Comparison of ENCODE assay signal across 16 cellular contexts in the genomic region with DNA sequence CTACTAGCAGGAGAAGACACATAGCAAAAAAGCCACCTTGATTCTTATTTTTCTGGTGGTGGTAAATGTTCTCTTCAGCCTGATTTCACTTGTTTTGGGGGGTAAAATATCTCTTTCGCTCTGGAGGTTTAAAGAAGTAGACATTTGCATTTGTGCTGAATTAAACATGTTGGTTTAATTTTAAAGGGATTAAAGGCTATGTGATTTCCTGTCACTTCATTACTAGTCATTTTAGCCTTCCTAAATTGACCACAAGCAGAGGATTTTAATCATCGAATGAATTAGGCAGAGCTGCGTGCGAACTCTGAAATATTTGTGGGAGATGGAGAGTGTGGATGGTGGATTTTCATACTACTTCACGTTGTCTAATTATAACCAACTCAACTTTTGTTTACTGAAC. TPM values are rescaled to one million over a fixed set of nuclear protein-coding genes. Genes with fewer than 3 reads are reported as not detected.
DNase-seq lines count a peak whose midpoint lies in the region; ATAC-seq, FAIRE-seq and TF ChIP-seq lines count a peak whose summit lies in the region.
"Had no signal": no experiment of that assay in that cellular context is flagged by ENCODE, and none has a peak within 500 bp of the region (broad histone marks: within the 10 kb centered on the region; RNA-seq: fewer than 3 reads in every experiment).

No MANE protein-coding gene starts in this region.

- no peak for DNase-seq in HepG2 (ENCODE audit: low spot score)
- DNase-seq in right lobe of liver: no peak
- DNase-seq in SJSA1 (ENCODE audit: low read depth in 1 of 2, low spot score in 2 of 2): peak in 1 of 2 experiments; percentile 71
- DNase-seq in dorsolateral prefrontal cortex: no peak
- DNase-seq in thyroid gland: no peak
- no peak for DNase-seq in stimulated activated CD4-positive, alpha-beta T cell treated with anti-CD3 and anti-CD28 coated beads, Interleukin-4, amount 100 ng/mL, for 4 hours
- DNase-seq: activated B cell treated with CpG ODN at 0.5 μM for 24 hours; activated naive CD4-positive, alpha-beta T cell treated with Interleukin-2 at 50 U/mL for 16 hours; GOT3; posterior cingulate gyrus; SK-N-SH had no signal

- no peak overlapping the region for H2AFZ ChIP-seq in HepG2 (ENCODE audit: low read length)

- CTCF ChIA-PET in HepG2 (lab: Yijun Ruan, JAX; ENCODE audit: low intra/inter-chr PET ratio, low total read pairs): no interaction called here

- peaks cover 5% of the 10 kb centered on the region; the same call in 1 of the 2 replicates for H4K20me1 ChIP-seq in HepG2 (ENCODE audit: insufficient read depth, low read length)

- 29% methylated on average over 5 of the region's 5 CpGs for WGBS in HepG2 (ENCODE audit: low lambda C conversion rate)
- WGBS in right lobe of liver (ENCODE audit: insufficient coverage, low coverage, low lambda C conversion rate, missing lambda C conversion rate): 75% methylated on average over 5 of the region's 5 CpGs
- 83 to 86% methylated on average over 5 of the region's 5 CpGs for WGBS in thyroid gland, 2 donors

- in situ Hi-C loops in HepG2 (cut with HindIII; ENCODE audit: extremely low pct_ligation_motif_present, low pct_unique_long_range_greater_than_20kb): no loop called here

- H3K9ac ChIP-seq in HepG2 (ENCODE audit: insufficient read depth, low read depth, low read length): peak overlapping the region; percentile 46
- H3K9ac ChIP-seq: SK-N-SH had no signal

- H3K4me3 ChIP-seq in HepG2 (replicated peaks in 1 of 3; ENCODE audit: insufficient read depth in 1 of 3, low read depth in 2 of 3, low read length in 3 of 3) (peak overlapping the region; percentile 18 to 84 (median 49); a peak in 5 of 6 replicates), right lobe of liver (no peak overlapping the region), SJSA1 (peak overlapping the region; percentile 1; the same call in 1 of the 2 replicates), dorsolateral prefrontal cortex (peak overlapping the region in 54 of 59 donors; percentile 5 to 93 (median 74)), thyroid gland (replicated peaks in 1 of 3) (no peak overlapping the region)

- intact Hi-C loops in HepG2 (cut with micrococcal nuclease; ENCODE audit: unreplicated experiment) (loop anchor here (5.0 kb wide), 1 partner anchor 62 kb away; no protein-coding TSS in a partner anchor), right lobe of liver (cut with DNase I) (no loop called here), dorsolateral prefrontal cortex (cut with DNase I) (loop anchor here (5.0 to 10.0 kb wide), 4 partner anchors 80 to 232 kb away; no protein-coding TSS in a partner anchor), thyroid gland (cut with DNase I) (no loop called here)

- TF ChIP-seq EP300 in HepG2 (IDR thresholded peaks at IDR 0.05; ENCODE audit: low read depth in 2 of 2, low read length in 2 of 2) (no peak), HepG2 (CRISPR knock-in tag; IDR thresholded peaks at IDR 0.05; ENCODE audit: borderline replicate concordance) (no peak)

- no peak for TF ChIP-seq RAD21 in HepG2 (CRISPR knock-in tag; IDR thresholded peaks at IDR 0.05)

- no TSS peak for BruUV-seq in HepG2 (replicated peaks; lab: Mats Ljungman, UMichigan)

- H3K36me3 ChIP-seq in HepG2 (replicated peaks in 1 of 2; ENCODE audit: control insufficient read depth in 1 of 2, insufficient read depth in 2 of 2, low read length in 2 of 2) (no peaks in the 10 kb centered on the region), right lobe of liver (no peaks in the 10 kb centered on the region), SJSA1 (no peaks in the 10 kb centered on the region), thyroid gland (no peaks in the 10 kb centered on the region)

- H3K79me2 ChIP-seq in HepG2 (ENCODE audit: insufficient read depth, low read length): peaks cover 88% of the 10 kb centered on the region

- H3K4me1 ChIP-seq in HepG2 (ENCODE audit: insufficient read depth, low read length): peaks cover 69% of the 10 kb centered on the region
- peaks cover 0 to 6% (median 0%) of the 10 kb centered on the region in 4 donors for H3K4me1 ChIP-seq in right lobe of liver
- peaks cover 62% of the 10 kb centered on the region for H3K4me1 ChIP-seq in SJSA1 (replicated peaks)
- H3K4me1 ChIP-seq in thyroid gland: peaks cover 19 to 37% of the 10 kb centered on the region in 2 donors

- FAIRE-seq in HepG2 (lab: Jason Lieb, UNC): no peak

- ATAC-seq in HepG2 (no peak), right lobe of liver (no peak), GM18502 (IDR thresholded peaks at IDR 0.05; ENCODE audit: poor library complexity, unreplicated experiment) (no peak), GM19463 (IDR thresholded peaks at IDR 0.05; ENCODE audit: unreplicated experiment) (no peak)
- ATAC-seq: esophagus mucosa had no signal

- H3K4me2 ChIP-seq in HepG2 (ENCODE audit: low read depth, low read length): peak overlapping the region; percentile 81
- H3K4me2 ChIP-seq: SK-N-SH had no signal

- H3K27ac ChIP-seq in HepG2 (ENCODE audit: extremely low read length, insufficient read depth, low read length): peak overlapping the region; percentile 59
- no peak overlapping the region for H3K27ac ChIP-seq in right lobe of liver
- H3K27ac ChIP-seq in SJSA1: peak overlapping the region; percentile 93
- H3K27ac ChIP-seq in dorsolateral prefrontal cortex: peak overlapping the region in 58 of 59 donors; percentile 7 to 97 (median 89)
- peak overlapping the region; percentile 12 to 41 (median 32) for H3K27ac ChIP-seq in thyroid gland
- H3K27ac ChIP-seq: C4-2B had no signal

- no peak for TF ChIP-seq CTCF in HepG2 (CRISPR knock-in tag; IDR thresholded peaks at IDR 0.05)
- TF ChIP-seq CTCF in right lobe of liver (IDR thresholded peaks at IDR 0.05): no peak
- TF ChIP-seq CTCF in dorsolateral prefrontal cortex (IDR thresholded peaks at IDR 0.05 in 54 of 56, conservative IDR thresholded peaks at IDR 0.05 in 2 of 56; ENCODE audit: low read depth in 1 of 56, partially characterized antibody in 56 of 56): no peak
- TF ChIP-seq CTCF in thyroid gland (IDR thresholded peaks at IDR 0.05): no peak

- no peaks in the 10 kb centered on the region for H3K9me3 ChIP-seq in HepG2 (ENCODE audit: low read length)
- no peaks in the 10 kb centered on the region for H3K9me3 ChIP-seq in right lobe of liver
- H3K9me3 ChIP-seq in SJSA1 (replicated peaks): no peaks in the 10 kb centered on the region
- no peaks in the 10 kb centered on the region for H3K9me3 ChIP-seq in thyroid gland
- H3K9me3 ChIP-seq: SK-N-SH had no signal

- POLR2A ChIA-PET in HepG2 (lab: Yijun Ruan, JAX): no interaction called here

- no peak for TF ChIP-seq POLR2A in HepG2 (IDR thresholded peaks at IDR 0.05; ENCODE audit: insufficient read depth in 1 of 2, low read depth in 2 of 2, low read length in 2 of 2)
- no peak for TF ChIP-seq POLR2A in right lobe of liver (IDR thresholded peaks at IDR 0.05)
- TF ChIP-seq POLR2A in thyroid gland (IDR thresholded peaks at IDR 0.05): no peak

- peaks cover 0 to 3% of the 10 kb centered on the region in 2 experiments; a peak in 1 of 5 replicates for H3K27me3 ChIP-seq in HepG2 (ENCODE audit: control insufficient read depth in 1 of 2, insufficient read depth in 2 of 2, low read length in 2 of 2)
- no peaks in the 10 kb centered on the region for H3K27me3 ChIP-seq in right lobe of liver
- H3K27me3 ChIP-seq in SJSA1 (replicated peaks): no peaks in the 10 kb centered on the region
- peaks cover 0 to 10% (median 0%) of the 10 kb centered on the region in 45 donors for H3K27me3 ChIP-seq in dorsolateral prefrontal cortex
- no peaks in the 10 kb centered on the region for H3K27me3 ChIP-seq in thyroid gland

TF ChIP-seq in HepG2, 621 proteins besides CTCF, POLR2A, EP300 and RAD21 (continues in another document):
- TF ChIP-seq ZNF597 (CRISPR knock-in tag; IDR thresholded peaks at IDR 0.05) (no peak), ZNF292 (CRISPR knock-in tag; IDR thresholded peaks at IDR 0.05; ENCODE audit: borderline replicate concordance, low read depth) (0 out of 2 replicates have a peak, but pooled peaks have one; percentile 20), IRF2 (CRISPR knock-in tag; IDR thresholded peaks at IDR 0.05) (0 out of 2 replicates have a peak, but pooled peaks have one; percentile 16)

RNA-seq across cellular contexts. Expression of gene RASGRF2, which starts 4.8 kb away (rescaled TPM):
- total RNA-seq in HepG2 (2016; rRNA removed; fragmentation: Illumina TruSeq; extraction: Trizol) (23.6 and 24.6 TPM in 2 replicates), right lobe of liver (under 1 TPM; 0.20 to 0.61 (median 0.36) TPM), dorsolateral prefrontal cortex (100 to 1,000 TPM in 52 of 120 experiments, 10 to 100 TPM in 68; 42.2 to 182 (median 97.5) TPM), thyroid gland (10 to 100 TPM in 3 of 4 donors, 1 to 10 TPM in 1; 9.2 to 18.8 (median 14.8) TPM)
- 28.7 and 29.4 TPM in 2 replicates for total RNA-seq in HepG2 (2016; cell fraction: cytosol; rRNA removed; fragmentation: Illumina TruSeq; extraction: Trizol; ENCODE audit: low read depth)
- 21.9 and 24.2 TPM in 2 replicates for total RNA-seq in HepG2 (2016; cell fraction: insoluble cytoplasmic fraction; rRNA removed; fragmentation: Illumina TruSeq; extraction: Trizol)
- 29.6 and 33.7 TPM in 2 replicates for total RNA-seq in HepG2 (2016; cell fraction: membrane; rRNA removed; fragmentation: Illumina TruSeq; extraction: Trizol)
- 27.7 and 35.4 TPM in 2 replicates for total RNA-seq in HepG2 (2016; cell fraction: nucleus; rRNA removed; fragmentation: Illumina TruSeq; extraction: Trizol)
- 21.0 and 29.0 TPM in 2 replicates for polyA plus RNA-seq in HepG2 (2011; rRNA removed)
- polyA plus RNA-seq in HepG2 (2011; cell fraction: cytosol; rRNA removed): 16.4 and 17.4 TPM in 2 replicates
- 33.0 and 40.3 TPM in 2 replicates for polyA plus RNA-seq in HepG2 (2011; cell fraction: nucleus; rRNA removed)
- 16.3 and 20.9 TPM in 2 replicates for polyA plus RNA-seq in HepG2 (2012)
- polyA plus RNA-seq in HepG2 (2016; cell fraction: cytosol; fragmentation: Illumina TruSeq; extraction: Trizol; ENCODE audit: low read depth): 3.9 and 4.1 TPM in 2 replicates
- polyA plus RNA-seq in HepG2 (2016; cell fraction: insoluble cytoplasmic fraction; fragmentation: Illumina TruSeq; extraction: Trizol; ENCODE audit: low read depth): 21.6 and 22.6 TPM in 2 replicates
- polyA plus RNA-seq in HepG2 (2016; cell fraction: membrane; fragmentation: Illumina TruSeq; extraction: Trizol; ENCODE audit: low read depth): 11.4 and 12.7 TPM in 2 replicates
- polyA plus RNA-seq in HepG2 (2016; cell fraction: nucleus; fragmentation: Illumina TruSeq; extraction: Trizol; ENCODE audit: insufficient read depth, low read depth): 28.8 and 31.1 TPM in 2 replicates
- 0.05 and 56.0 TPM in 2 replicates for polyA minus RNA-seq in HepG2 (2011; rRNA and poly(A)+ RNA removed; ENCODE audit: low replicate concordance)
- 23.4 and 24.9 TPM in 2 replicates for polyA minus RNA-seq in HepG2 (2011; cell fraction: cytosol; rRNA and poly(A)+ RNA removed)
- 104 and 113 TPM in 2 replicates for polyA minus RNA-seq in HepG2 (2011; cell fraction: nucleus; rRNA and poly(A)+ RNA removed)
- 8.4 and 12.5 TPM in 2 replicates for total RNA-seq in SJSA1 (2014; rRNA removed; shearing (Covaris generic))
- total RNA-seq: G401 had no signal

Comparison
In these comparisons a context has a peak if more than half of its experiments do, and no peak if none do; other contexts are left out.
1. H3K27ac ChIP-seq: peak in HepG2 (single experiment), SJSA1 (single experiment), dorsolateral prefrontal cortex (58 of 59) and thyroid gland (3 of 3); none in right lobe of liver (0 of 3).
2. H3K4me3 ChIP-seq: peak in HepG2 (3 of 3), SJSA1 (single experiment) and dorsolateral prefrontal cortex (54 of 59); none in right lobe of liver (0 of 3) and thyroid gland (0 of 3).
3. intact Hi-C loops: an anchor here in HepG2 (5.0 kb wide) and dorsolateral prefrontal cortex (5.0 to 10.0 kb wide); none called in right lobe of liver and thyroid gland.